Comparison of ENCODE assay signal across 8 cellular contexts in the genomic region with DNA sequence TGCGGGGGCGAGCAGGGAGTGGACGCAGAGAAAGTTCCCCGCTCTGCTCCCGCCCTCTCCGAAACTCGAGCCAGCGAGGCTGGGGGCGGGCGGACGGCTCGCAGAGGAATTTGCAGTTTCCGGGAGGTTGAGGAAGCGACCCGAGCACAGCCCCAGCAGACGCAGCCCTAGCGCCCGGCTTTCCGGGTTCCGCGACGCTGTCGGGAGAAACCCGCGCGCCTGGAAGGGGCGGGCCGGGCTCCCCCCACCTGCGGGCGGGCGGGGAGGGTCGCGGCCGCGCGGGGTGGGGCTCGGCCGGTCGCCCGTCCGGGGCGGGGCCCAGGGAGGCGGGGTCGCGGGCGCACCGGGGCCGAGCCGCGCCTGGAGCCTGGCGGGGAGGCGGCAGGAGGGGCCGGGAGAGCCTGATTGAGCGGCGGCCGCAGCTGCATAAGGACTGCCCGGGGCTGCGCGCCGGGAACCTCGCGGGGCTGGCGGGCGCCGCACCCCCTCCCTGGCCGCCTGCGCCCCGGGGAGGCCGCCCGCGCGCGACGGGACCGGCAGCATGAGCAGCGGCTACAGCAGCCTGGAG. TPM values are rescaled to one million over a fixed set of nuclear protein-coding genes. Genes with fewer than 3 reads are reported as not detected.
DNase-seq lines count a peak whose midpoint lies in the region; ATAC-seq and TF ChIP-seq lines count a peak whose summit lies in the region.

A gene with protein sequence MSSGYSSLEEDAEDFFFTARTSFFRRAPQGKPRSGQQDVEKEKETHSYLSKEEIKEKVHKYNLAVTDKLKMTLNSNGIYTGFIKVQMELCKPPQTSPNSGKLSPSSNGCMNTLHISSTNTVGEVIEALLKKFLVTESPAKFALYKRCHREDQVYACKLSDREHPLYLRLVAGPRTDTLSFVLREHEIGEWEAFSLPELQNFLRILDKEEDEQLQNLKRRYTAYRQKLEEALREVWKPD (plus strand): TSS at position 404 of the 568 bp plus-strand sequence. CDS start 138 bp downstream, at position 542.

- H3K4me3 Mint-ChIP-seq in activated CD8-positive, alpha-beta T cell treated with anti-CD3 and anti-CD28 coated beads for 36 hours = peak within 1 kb of the TSS; percentile 96
- peak within 1 kb of the TSS; percentile 90 for H3K4me3 Mint-ChIP-seq in memory B cell

- H3K9me3 Mint-ChIP-seq in activated CD8-positive, alpha-beta T cell treated with anti-CD3 and anti-CD28 coated beads for 36 hours = no peaks in the 10 kb centered on the region
- no peaks in the 10 kb centered on the region for H3K9me3 Mint-ChIP-seq in memory B cell

- H3K27me3 Mint-ChIP-seq in activated CD8-positive, alpha-beta T cell treated with anti-CD3 and anti-CD28 coated beads for 36 hours = no peaks in the 10 kb centered on the region
- no peaks in the 10 kb centered on the region for H3K27me3 Mint-ChIP-seq in memory B cell

- H3K27ac Mint-ChIP-seq in activated CD8-positive, alpha-beta T cell treated with anti-CD3 and anti-CD28 coated beads for 36 hours = peak within 1 kb of the TSS; percentile 96
- peak within 1 kb of the TSS; percentile 93 for H3K27ac Mint-ChIP-seq in memory B cell

- H3K27ac ChIP-seq in 22Rv1 = peak within 1 kb of the TSS; percentile 98

- POLR2A ChIA-PET in activated CD8-positive, alpha-beta T cell treated with anti-CD3 and anti-CD28 coated beads for 36 hours (lab: Charles Lee) = interaction anchor here (0.6 to 2.4 kb wide), 19 partner anchors 11 to 206 kb away, joined by 3 to 11 read pairs (median 5); a partner anchor contains a TSS

- no peak for TF ChIP-seq CTCF in 22Rv1 (IDR thresholded peaks at IDR 0.05)
- no peak for TF ChIP-seq CTCF in activated CD8-positive, alpha-beta T cell treated with anti-CD3 and anti-CD28 coated beads for 36 hours (IDR thresholded peaks at IDR 0.05)

- CTCF ChIA-PET in activated CD8-positive, alpha-beta T cell treated with anti-CD3 and anti-CD28 coated beads for 36 hours (lab: Charles Lee) = interaction anchor here (1.0 to 3.9 kb wide), 10 partner anchors 9 to 88 kb away, joined by 3 to 20 read pairs (median 6); no protein-coding TSS in a partner anchor

- peaks cover 33% of the 10 kb centered on the region for H3K4me1 Mint-ChIP-seq in activated CD8-positive, alpha-beta T cell treated with anti-CD3 and anti-CD28 coated beads for 36 hours (ENCODE audit: low read depth)
- H3K4me1 Mint-ChIP-seq in memory B cell = peaks cover 22% of the 10 kb centered on the region

- peaks cover 32% of the 10 kb centered on the region for H3K36me3 Mint-ChIP-seq in activated CD8-positive, alpha-beta T cell treated with anti-CD3 and anti-CD28 coated beads for 36 hours (ENCODE audit: low read depth)
- peaks cover 4% of the 10 kb centered on the region for H3K36me3 Mint-ChIP-seq in memory B cell

- DNase-seq in NCI-H510A treated with DMSO at 0.1 percent for 48 hours (lab: John Stamatoyannopoulos, UW) (peak; percentile 75), memory B cell (ENCODE audit: low spot score in 2 of 2) (peak in 1 of 2 donors; percentile 60)
- DNase-seq in activated CD8-positive, alpha-beta T cell treated with anti-CD3 and anti-CD28 coated beads for 36 hours = peak; percentile 77
- peak; percentile 69 for DNase-seq in effector CD4-positive, alpha-beta T cell
- DNase-seq in stimulated activated CD8-positive, alpha-beta memory T cell treated with anti-CD3 and anti-CD28 coated beads, Interleukin-15, amount 100 ng/mL, for 4 hours (ENCODE audit: low read depth in 2 of 2) = peak; percentile 21 to 56

- ATAC-seq in GM18508 (IDR thresholded peaks at IDR 0.05; ENCODE audit: insufficient read depth, unreplicated experiment) (peak; percentile 29), HG02981 (IDR thresholded peaks at IDR 0.05; ENCODE audit: unreplicated experiment) (peak; percentile 55), memory B cell (ENCODE audit: low read depth) (peak; percentile 38)
- peak; percentile 65 for ATAC-seq in activated CD8-positive, alpha-beta T cell treated with anti-CD3 and anti-CD28 coated beads for 36 hours

- intact Hi-C loops in activated CD8-positive, alpha-beta T cell treated with anti-CD3 and anti-CD28 coated beads for 36 hours (cut with micrococcal nuclease) = no loop called here

RNA-seq across cellular contexts. Expression of the gene that starts here (rescaled TPM):
- 10 to 100 TPM; 40.4 to 41.6 TPM for total RNA-seq in activated CD8-positive, alpha-beta T cell treated with anti-CD3 and anti-CD28 coated beads for 36 hours
